Comparison of ENCODE assay signal across 30 cellular contexts in genomic region chr5:17880869-17881268, GRCh38.
"Had no signal": no experiment of that assay in that cellular context is flagged by ENCODE, and none has a peak within 500 bp of the region (broad histone marks: within the 10 kb centered on the region; RNA-seq: fewer than 3 reads in every experiment).

No MANE protein-coding gene starts in this region.

- ATAC-seq: activated CD4-positive, alpha-beta T cell treated with anti-CD3 and anti-CD28 coated beads for 36 hours; activated CD8-positive, alpha-beta memory T cell treated with anti-CD3 and anti-CD28 coated beads, Interleukin-2, amount 10 ng/mL, durations not matched to agents 7 days and 5 days; activated CD8-positive, alpha-beta T cell treated with anti-CD3 and anti-CD28 coated beads, Interleukin-2, amount 10 ng/mL, durations not matched to agents 7 days and 5 days; activated naive CD8-positive, alpha-beta T cell treated with anti-CD3 and anti-CD28 coated beads, Interleukin-2, amount 50 U/mL, for 24 hours had no signal

- H3K4me3 ChIP-seq: ascending aorta, cardiac muscle cell had no signal

- H3K27ac ChIP-seq: ascending aorta, cardiac muscle cell, VCaP had no signal

- DNase-seq: activated B cell treated with CpG ODN at 0.5 μM for 24 hours; activated CD4-positive, alpha-beta memory T cell treated with anti-CD3 and anti-CD28 coated beads, Interleukin-2, amount 10 ng/mL, durations not matched to agents 7 days and 5 days; activated CD4-positive, alpha-beta T cell treated with anti-CD3 and anti-CD28 coated beads for 36 hours; activated CD4-positive, alpha-beta T cell treated with anti-CD3 and anti-CD28 coated beads for 48 hours; activated CD4-positive, alpha-beta T cell treated with anti-CD3 and anti-CD28 coated beads, Interleukin-2, amount 10 ng/mL, durations not matched to agents 7 days and 5 days; activated CD4-positive, alpha-beta T cell treated with anti-CD3 and anti-CD28 coated beads, Interleukin-2, amount 50 U/mL, for 48 hours; activated CD4-positive, CD25-positive, alpha-beta regulatory T cell treated with anti-CD3 and anti-CD28 coated beads, Interleukin-2, amount 50 U/mL, for 72 hours; activated CD8-positive, alpha-beta memory T cell treated with anti-CD3 and anti-CD28 coated beads for 24 hours; activated CD8-positive, alpha-beta memory T cell treated with anti-CD3 and anti-CD28 coated beads, Interleukin-2, amount 10 ng/mL, durations not matched to agents 7 days and 5 days; activated CD8-positive, alpha-beta memory T cell treated with anti-CD3 and anti-CD28 coated beads, Interleukin-2, amount 50 U/mL, for 48 hours; activated CD8-positive, alpha-beta T cell treated with anti-CD3 and anti-CD28 coated beads, Interleukin-2, amount 10 ng/mL, durations not matched to agents 7 days and 5 days; activated effector memory CD4-positive, alpha-beta T cell treated with Interleukin-2 at 50 U/mL for 16 hours; activated gamma-delta T cell; activated naive CD4-positive, alpha-beta T cell treated with anti-CD3 and anti-CD28 coated beads, Interleukin-2, amount 10 ng/mL, durations not matched to agents 7 days and 5 days; activated naive CD4-positive, alpha-beta T cell treated with Interleukin-2 at 50 U/mL for 16 hours; activated naive CD8-positive, alpha-beta T cell treated with anti-CD3 and anti-CD28 coated beads, Interleukin-2, amount 10 ng/mL, durations not matched to agents 7 days and 5 days; activated naive CD8-positive, alpha-beta T cell treated with anti-CD3 and anti-CD28 coated beads, Interleukin-2, amount 50 U/mL, for 24 hours; activated T-cell treated with anti-CD3 and anti-CD28 coated beads, Interleukin-2, amount 50 U/mL, for 24 hours; activated T-cell treated with anti-CD3 and anti-CD28 coated beads, Interleukin-2, amount 50 U/mL, for 48 hours; amygdala; anterior cingulate cortex; caudate nucleus; cerebellar nuclear complex; T-helper 2 cell; T-helper 9 cell had no signal

- H3K4me1 ChIP-seq: ascending aorta had no signal

- H3K27me3 ChIP-seq: ascending aorta, cardiac muscle cell had no signal

- FAIRE-seq: bronchial epithelial cell, TTC549 had no signal

- H3K36me3 ChIP-seq: ascending aorta, cardiac muscle cell had no signal

- H3K9me3 ChIP-seq: ascending aorta had no signal
